Comparison of ENCODE assay signal across 22 cellular contexts in the genomic region with DNA sequence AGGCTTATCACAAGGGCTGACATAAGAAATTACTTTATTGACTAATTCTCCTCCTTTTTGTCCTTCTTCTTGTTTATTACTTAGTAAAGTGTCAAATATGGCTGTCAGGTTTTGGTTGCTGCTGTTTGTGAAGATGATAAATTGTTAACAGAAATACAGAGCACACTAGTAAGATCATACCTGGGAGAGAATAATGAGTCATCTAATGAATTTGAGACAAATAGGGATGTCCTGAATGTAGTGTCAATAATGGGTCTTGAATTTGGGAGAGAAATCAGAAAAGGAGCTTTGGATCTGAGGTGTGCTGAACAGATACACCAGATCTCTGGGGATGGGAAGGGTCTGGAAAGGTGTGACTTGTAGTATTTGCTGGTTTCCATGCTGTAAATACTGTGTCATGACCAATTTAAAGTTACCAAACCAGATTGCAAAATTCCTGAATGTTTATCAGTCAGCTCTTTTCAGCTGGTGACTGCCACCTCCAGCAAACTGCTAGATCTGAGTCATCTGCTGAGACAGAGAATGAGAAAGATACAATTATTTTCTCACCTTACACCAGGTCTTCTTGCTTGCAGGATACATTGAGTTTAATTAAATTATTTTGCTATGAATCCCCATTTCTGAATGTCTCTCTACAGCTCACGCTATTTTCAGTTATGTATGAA.
A peak's percentile ranks its signal among the peaks of the same experiment; 100 is the strongest.
DNase-seq lines count a peak whose midpoint lies in the region; ATAC-seq, FAIRE-seq and TF ChIP-seq lines count a peak whose summit lies in the region.
"Had no signal": no experiment of that assay in that cellular context is flagged by ENCODE, and none has a peak within 500 bp of the region (broad histone marks: within the 10 kb centered on the region; RNA-seq: fewer than 3 reads in every experiment).

No MANE protein-coding gene starts in this region.

- no peak for FAIRE-seq in H54 (lab: Jason Lieb, UNC)
- FAIRE-seq: D721Med, G401.6, GM12891, TTC549 had no signal

- H3K27ac ChIP-seq in esophagus muscularis mucosa (replicated peaks in 1 of 4): no peak overlapping the region
- H3K27ac ChIP-seq: gastroesophageal sphincter, spleen, transverse colon had no signal

- peaks cover 36% of the 10 kb centered on the region for H3K4me1 Mint-ChIP-seq in T-helper 1 cell treated with Interleukin-12 subunit alpha and Interleukin-12 subunit beta and Interleukin-4 antibody, amounts not matched to agents 30 μg/mL and 1 μg/mL, for 36 hours (ENCODE audit: low read depth)

- H3K27me3 Mint-ChIP-seq in T-helper 1 cell treated with Interleukin-12 subunit alpha and Interleukin-12 subunit beta and Interleukin-4 antibody, amounts not matched to agents 30 μg/mL and 1 μg/mL, for 36 hours (ENCODE audit: low read depth): no peaks in the 10 kb centered on the region

- peak; percentile 30 for ATAC-seq in HG03442 (IDR thresholded peaks at IDR 0.05; ENCODE audit: unreplicated experiment)
- ATAC-seq in HG03432 (IDR thresholded peaks at IDR 0.05; ENCODE audit: unreplicated experiment): no peak
- ATAC-seq: gastroesophageal sphincter, Panc1 had no signal

- H3K4me1 ChIP-seq in esophagus muscularis mucosa: no peaks in the 10 kb centered on the region
- H3K4me1 ChIP-seq: gastroesophageal sphincter, transverse colon had no signal

- H3K9me3 Mint-ChIP-seq in T-helper 1 cell treated with Interleukin-12 subunit alpha and Interleukin-12 subunit beta and Interleukin-4 antibody, amounts not matched to agents 30 μg/mL and 1 μg/mL, for 36 hours: peaks cover 7% of the 10 kb centered on the region

- H3K36me3 Mint-ChIP-seq in T-helper 1 cell treated with Interleukin-12 subunit alpha and Interleukin-12 subunit beta and Interleukin-4 antibody, amounts not matched to agents 30 μg/mL and 1 μg/mL, for 36 hours (ENCODE audit: low read depth): peaks cover 44% of the 10 kb centered on the region

- no peak overlapping the region for H3K4me3 Mint-ChIP-seq in T-helper 1 cell treated with Interleukin-12 subunit alpha and Interleukin-12 subunit beta and Interleukin-4 antibody, amounts not matched to agents 30 μg/mL and 1 μg/mL, for 36 hours

- no peak for TF ChIP-seq EP300 in esophagus muscularis mucosa (IDR thresholded peaks at IDR 0.05)

- DNase-seq in ELF-1 (ENCODE audit: low read depth, low spot score): peak; percentile 7
- peak; percentile 57 for DNase-seq in islet precursor cell
- DNase-seq in germinal center (ENCODE audit: low spot score): no peak
- DNase-seq in H54 (ENCODE audit: insufficient read length, low spot score): no peak
- DNase-seq in esophagus muscularis mucosa (ENCODE audit: extremely low spot score): no peak
- DNase-seq: activated gamma-delta T cell, AML-193, cortex of kidney, IMR-90, NCI-H2029 treated with DMSO at 0.1 percent for 48 hours, NCI-H524, spleen, transverse colon had no signal

- intact Hi-C loops in esophagus muscularis mucosa (cut with DNase I): no loop called here

- H3K4me3 ChIP-seq in esophagus muscularis mucosa: no peak overlapping the region
- H3K4me3 ChIP-seq: gastroesophageal sphincter, spleen, transverse colon had no signal

- TF ChIP-seq POLR2A in H54 (IDR thresholded peaks at IDR 0.05; ENCODE audit: low read depth, low read length) (no peak), esophagus muscularis mucosa (IDR thresholded peaks at IDR 0.05; ENCODE audit: low read depth) (no peak)

- TF ChIP-seq CTCF in esophagus muscularis mucosa (IDR thresholded peaks at IDR 0.05): no peak

- no peaks in the 10 kb centered on the region for H3K27me3 ChIP-seq in esophagus muscularis mucosa
- H3K27me3 ChIP-seq: gastroesophageal sphincter, spleen, transverse colon had no signal

- no peaks in the 10 kb centered on the region for H3K36me3 ChIP-seq in esophagus muscularis mucosa
- H3K36me3 ChIP-seq: gastroesophageal sphincter, spleen, transverse colon had no signal

- WGBS in esophagus muscularis mucosa: 100% methylated on average over 1 of the region's 1 CpG

- no peaks in the 10 kb centered on the region for H3K9me3 ChIP-seq in esophagus muscularis mucosa
- H3K9me3 ChIP-seq: gastroesophageal sphincter, spleen, transverse colon had no signal

- H3K27ac Mint-ChIP-seq in T-helper 1 cell treated with Interleukin-12 subunit alpha and Interleukin-12 subunit beta and Interleukin-4 antibody, amounts not matched to agents 30 μg/mL and 1 μg/mL, for 36 hours: peak overlapping the region; percentile 8

Comparison
In these comparisons a context has a peak if more than half of its experiments do, and no peak if none do; other contexts are left out.
1. DNase-seq: peak in ELF-1 (single experiment) and islet precursor cell (single experiment); none in germinal center (single experiment), H54 (single experiment) and esophagus muscularis mucosa (single experiment).